11 cellular contexts compared by ENCODE assay signal in genomic region chr2:150681120-150681796, GRCh38.
DNase-seq lines count a peak whose midpoint lies in the region; ATAC-seq, FAIRE-seq and TF ChIP-seq lines count a peak whose summit lies in the region.
"Had no signal": no experiment of that assay in that cellular context is flagged by ENCODE, and none has a peak within 500 bp of the region (broad histone marks: within the 10 kb centered on the region; RNA-seq: fewer than 3 reads in every experiment).

No MANE protein-coding gene starts in this region.

- no peaks in the 10 kb centered on the region for H4K20me1 ChIP-seq in astrocyte (ENCODE audit: insufficient read depth, low read length)

- no peaks in the 10 kb centered on the region for H3K27me3 ChIP-seq in astrocyte (ENCODE audit: insufficient read depth, low read length)
- H3K27me3 ChIP-seq: esophagus squamous epithelium had no signal

- no peak for TF ChIP-seq CTCF in astrocyte (IDR thresholded peaks at IDR 0.05; ENCODE audit: insufficient read depth, low read depth, low read length)
- no peak for TF ChIP-seq CTCF in coronary artery (IDR thresholded peaks at IDR 0.05)

- DNase-seq in AG20443 (ENCODE audit: low spot score), result peak; percentile 60
- peak; percentile 47 to 72 for DNase-seq in Kasumi-1 (lab: John Stamatoyannopoulos, UW)
- peak; percentile 94 for DNase-seq in astrocyte (ENCODE audit: low read depth)
- peak; percentile 99 for DNase-seq in kidney tubule cell (ENCODE audit: low spot score)
- DNase-seq in anterior cingulate cortex (lab: John Stamatoyannopoulos, UW), result no peak
- no peak for DNase-seq in NCI-H1694 treated with DMSO at 0.1 percent for 48 hours (lab: John Stamatoyannopoulos, UW)
- DNase-seq in coronary artery (ENCODE audit: low spot score), result no peak
- DNase-seq in stimulated activated naive CD8-positive, alpha-beta T cell treated with anti-CD3 and anti-CD28 coated beads, Interleukin-15, Interleukin-2, amounts not matched to agents 100 U/mL and 50 U/mL, for 24 hours, result no peak
- DNase-seq: activated gamma-delta T cell, esophagus squamous epithelium had no signal

- H3K4me1 ChIP-seq in astrocyte (ENCODE audit: insufficient read depth, low read length), result peaks cover 8% of the 10 kb centered on the region

- no peak overlapping the region for H2AFZ ChIP-seq in astrocyte (ENCODE audit: low read depth, low read length)

- H3K4me3 Mint-ChIP-seq in astrocyte (ENCODE audit: unreplicated experiment), result peak overlapping the region; percentile 9

- no peaks in the 10 kb centered on the region for H3K36me3 Mint-ChIP-seq in astrocyte (ENCODE audit: low read depth, unreplicated experiment)

- no peaks in the 10 kb centered on the region for H3K27me3 Mint-ChIP-seq in astrocyte (ENCODE audit: low read depth, unreplicated experiment)

- peak overlapping the region; percentile 24 for H3K4me2 ChIP-seq in astrocyte (ENCODE audit: low read length)

- H3K36me3 ChIP-seq in astrocyte (ENCODE audit: insufficient read depth, low read length), result no peaks in the 10 kb centered on the region
- H3K36me3 ChIP-seq: esophagus squamous epithelium, thoracic aorta had no signal

- no peaks in the 10 kb centered on the region for H3K9me3 ChIP-seq in astrocyte (ENCODE audit: insufficient read depth, low read depth, low read length)
- H3K9me3 ChIP-seq: esophagus squamous epithelium, thoracic aorta had no signal

- ATAC-seq in stimulated activated naive CD8-positive, alpha-beta T cell treated with anti-CD3 and anti-CD28 coated beads, Interleukin-15, Interleukin-2, amounts not matched to agents 100 U/mL and 50 U/mL, for 24 hours, result no peak

- H3K9ac ChIP-seq in astrocyte (ENCODE audit: low read length), result no peak overlapping the region

- no peaks in the 10 kb centered on the region for H3K9me3 Mint-ChIP-seq in astrocyte (ENCODE audit: unreplicated experiment)

- H3K79me2 ChIP-seq in astrocyte (ENCODE audit: insufficient read depth, low read length), result no peaks in the 10 kb centered on the region

- H3K27ac Mint-ChIP-seq in astrocyte (ENCODE audit: unreplicated experiment), result peak overlapping the region; percentile 38

- FAIRE-seq in astrocyte (lab: Jason Lieb, UNC), result peak; percentile 29

- H3K4me3 ChIP-seq in astrocyte (ENCODE audit: insufficient read depth, low read depth, low read length) (peak overlapping the region; percentile 12), coronary artery (no peak overlapping the region)
- H3K4me3 ChIP-seq: esophagus squamous epithelium, thoracic aorta had no signal

- H3K27ac ChIP-seq in astrocyte (ENCODE audit: low read depth, low read length) (peak overlapping the region; percentile 69), coronary artery (no peak overlapping the region)
- H3K27ac ChIP-seq: thoracic aorta had no signal

- H3K4me1 Mint-ChIP-seq in astrocyte (ENCODE audit: low read depth, unreplicated experiment), result peaks cover 13% of the 10 kb centered on the region

Comparison
In these comparisons a context has a peak if more than half of its experiments do, and no peak if none do; other contexts are left out.
1. DNase-seq: peak in AG20443 (single experiment), Kasumi-1 (2 of 2), astrocyte (single experiment) and kidney tubule cell (single experiment); none in anterior cingulate cortex (0 of 58), NCI-H1694 treated with DMSO at 0.1 percent for 48 hours (single experiment), coronary artery (single experiment) and stimulated activated naive CD8-positive, alpha-beta T cell treated with anti-CD3 and anti-CD28 coated beads, Interleukin-15, Interleukin-2, amounts not matched to agents 100 U/mL and 50 U/mL, for 24 hours (single experiment).